Comparison of ENCODE assay signal across 25 cellular contexts in genomic region chr14:73810478-73811163, GRCh38. TPM values are rescaled to one million over a fixed set of nuclear protein-coding genes. Genes with fewer than 3 reads are reported as not detected.
DNase-seq lines count a peak whose midpoint lies in the region; ATAC-seq, FAIRE-seq and TF ChIP-seq lines count a peak whose summit lies in the region.
"Had no signal": no experiment of that assay in that cellular context is flagged by ENCODE, and none has a peak within 500 bp of the region (broad histone marks: within the 10 kb centered on the region; RNA-seq: fewer than 3 reads in every experiment).

No MANE protein-coding gene starts in this region.

- H3K36me3 ChIP-seq in HepG2 (replicated peaks in 1 of 2; ENCODE audit: control insufficient read depth in 1 of 2, insufficient read depth in 2 of 2, low read length in 2 of 2) = no peaks in the 10 kb centered on the region
- H3K36me3 ChIP-seq: heart right ventricle, prostate gland, upper lobe of left lung had no signal

- H3K79me2 ChIP-seq in HepG2 (ENCODE audit: insufficient read depth, low read length) = no peaks in the 10 kb centered on the region

- no peaks in the 10 kb centered on the region for H3K36me3 Mint-ChIP-seq in activated CD4-positive, alpha-beta T cell treated with anti-CD3 and anti-CD28 coated beads for 36 hours (ENCODE audit: low read depth)
- H3K36me3 Mint-ChIP-seq: T-cell had no signal

- H3K27me3 ChIP-seq in HepG2 (ENCODE audit: control insufficient read depth in 1 of 2, insufficient read depth in 2 of 2, low read length in 2 of 2) = peaks cover 0 to 6% of the 10 kb centered on the region in 2 experiments; a peak in 2 of 5 replicates
- H3K27me3 ChIP-seq: heart right ventricle, upper lobe of left lung had no signal

- in situ Hi-C loops in HepG2 (cut with HindIII; ENCODE audit: extremely low pct_ligation_motif_present, low pct_unique_long_range_greater_than_20kb) = no loop called here

- ATAC-seq in activated CD4-positive, alpha-beta T cell treated with anti-CD3 and anti-CD28 coated beads for 36 hours = no peak
- no peak for ATAC-seq in HepG2
- ATAC-seq in GM18868 (IDR thresholded peaks at IDR 0.05; ENCODE audit: unreplicated experiment) = no peak
- ATAC-seq: A549, heart right ventricle, left ventricle myocardium superior, T-cell had no signal

- no peaks in the 10 kb centered on the region for H3K9me3 Mint-ChIP-seq in activated CD4-positive, alpha-beta T cell treated with anti-CD3 and anti-CD28 coated beads for 36 hours (ENCODE audit: low read depth)
- H3K9me3 Mint-ChIP-seq: dendritic cell treated with granulocyte-macrophage colony-stimulating factor and Interleukin-4, amounts not matched to agents 40 ng/mL and 50 ng/mL, for 4 days; HFFc6; T-cell had no signal

- TF ChIP-seq EP300 in HepG2 (IDR thresholded peaks at IDR 0.05; ENCODE audit: low read depth in 2 of 2, low read length in 2 of 2) (no peak), HepG2 (CRISPR knock-in tag; IDR thresholded peaks at IDR 0.05; ENCODE audit: borderline replicate concordance) (no peak)

- TF ChIP-seq POLR2A in HepG2 (IDR thresholded peaks at IDR 0.05; ENCODE audit: insufficient read depth in 1 of 2, low read depth in 2 of 2, low read length in 2 of 2) = no peak

- FAIRE-seq in HepG2 (lab: Jason Lieb, UNC) = no peak
- FAIRE-seq: A549, G401.6, GM19239 had no signal

- H3K4me3 ChIP-seq in HepG2 (replicated peaks in 1 of 3; ENCODE audit: insufficient read depth in 1 of 3, low read depth in 2 of 3, low read length in 3 of 3) = no peak overlapping the region
- H3K4me3 ChIP-seq: A549, heart right ventricle, prostate gland, upper lobe of left lung had no signal

- H3K9me3 ChIP-seq in HepG2 (ENCODE audit: low read length) = no peaks in the 10 kb centered on the region
- H3K9me3 ChIP-seq: A549, heart right ventricle, prostate gland, upper lobe of left lung had no signal

- 68% methylated on average over 13 of the region's 13 CpGs for WGBS in HepG2 (ENCODE audit: low lambda C conversion rate)

- DNase-seq in activated CD4-positive, alpha-beta T cell treated with anti-CD3 and anti-CD28 coated beads for 36 hours = no peak
- DNase-seq in activated CD4-positive, alpha-beta T cell treated with anti-CD3 and anti-CD28 coated beads for 1 hour = no peak
- DNase-seq in OCI-M1 (lab: John Stamatoyannopoulos, UW) (peak; percentile 54), HepG2 (ENCODE audit: low spot score) (no peak), HPDE6-E6E7 (ENCODE audit: extremely low spot score) (no peak), hippocampal formation (lab: John Stamatoyannopoulos, UW) (no peak)
- no peak for DNase-seq in stimulated activated CD4-positive, alpha-beta T cell treated with anti-CD3 and anti-CD28 coated beads, Interleukin-4, amount 100 ng/mL, for 24 hours
- DNase-seq: activated CD4-positive, alpha-beta T cell treated with anti-CD3 and anti-CD28 coated beads, Interleukin-2, amount 50 U/mL, for 48 hours; activated T-cell treated with anti-CD3 and anti-CD28 coated beads for 4 hours; amniotic stem cell; heart right ventricle; HFFc6; left ventricle myocardium superior; NCI-H1092; NCI-H1930; NCI-H446 treated with DMSO at 0.1 percent for 48 hours; T-cell; upper lobe of left lung had no signal

- H4K20me1 ChIP-seq in HepG2 (ENCODE audit: insufficient read depth, low read length) = no peaks in the 10 kb centered on the region

- no peak for TF ChIP-seq RAD21 in HepG2 (CRISPR knock-in tag; IDR thresholded peaks at IDR 0.05)

- no peak overlapping the region for H3K4me3 Mint-ChIP-seq in activated CD4-positive, alpha-beta T cell treated with anti-CD3 and anti-CD28 coated beads for 36 hours
- H3K4me3 Mint-ChIP-seq: dendritic cell treated with granulocyte-macrophage colony-stimulating factor and Interleukin-4, amounts not matched to agents 40 ng/mL and 50 ng/mL, for 4 days; HFFc6; T-cell had no signal

- CTCF ChIA-PET in activated CD4-positive, alpha-beta T cell treated with anti-CD3 and anti-CD28 coated beads for 36 hours (lab: Charles Lee) = interaction anchor here (0.8 to 1.7 kb wide), 2 partner anchors 15 to 69 kb away, joined by 5 read pairs; no protein-coding TSS in a partner anchor
- CTCF ChIA-PET in HepG2 (lab: Yijun Ruan, JAX; ENCODE audit: low intra/inter-chr PET ratio, low total read pairs) = no interaction called here

- H3K4me1 ChIP-seq in HepG2 (ENCODE audit: insufficient read depth, low read length) = no peaks in the 10 kb centered on the region
- H3K4me1 ChIP-seq: A549, prostate gland, upper lobe of left lung had no signal

- no TSS peak for BruUV-seq in HepG2 (replicated peaks; lab: Mats Ljungman, UMichigan)

- H3K4me1 Mint-ChIP-seq in activated CD4-positive, alpha-beta T cell treated with anti-CD3 and anti-CD28 coated beads for 36 hours = peaks cover 13% of the 10 kb centered on the region

- H2AFZ ChIP-seq in HepG2 (ENCODE audit: low read length) = no peak overlapping the region

- no peak overlapping the region for H3K4me2 ChIP-seq in HepG2 (ENCODE audit: low read depth, low read length)
- H3K4me2 ChIP-seq: A549 had no signal

- POLR2A ChIA-PET in activated CD4-positive, alpha-beta T cell treated with anti-CD3 and anti-CD28 coated beads for 36 hours (lab: Charles Lee) = interaction anchor here (0.6 kb wide), 1 partner anchor 14 kb away, joined by 11 read pairs; no protein-coding TSS in a partner anchor
- POLR2A ChIA-PET in HepG2 (lab: Yijun Ruan, JAX) = interaction anchor here (1.5 kb wide), 1 partner anchor 25 kb away, joined by 3 read pairs; no protein-coding TSS in a partner anchor

- no peak for TF ChIP-seq CTCF in HepG2 (CRISPR knock-in tag; IDR thresholded peaks at IDR 0.05)

- H3K27ac ChIP-seq in HepG2 (ENCODE audit: extremely low read length, insufficient read depth, low read length) = no peak overlapping the region
- H3K27ac ChIP-seq: A549, heart right ventricle, prostate gland, upper lobe of left lung had no signal

- peaks cover 6% of the 10 kb centered on the region for H3K27me3 Mint-ChIP-seq in activated CD4-positive, alpha-beta T cell treated with anti-CD3 and anti-CD28 coated beads for 36 hours
- H3K27me3 Mint-ChIP-seq: dendritic cell treated with granulocyte-macrophage colony-stimulating factor and Interleukin-4, amounts not matched to agents 40 ng/mL and 50 ng/mL, for 4 days had no signal

- no peak overlapping the region for H3K9ac ChIP-seq in HepG2 (ENCODE audit: insufficient read depth, low read depth, low read length)

- H3K27ac Mint-ChIP-seq in activated CD4-positive, alpha-beta T cell treated with anti-CD3 and anti-CD28 coated beads for 36 hours = peak overlapping the region; percentile 1
- H3K27ac Mint-ChIP-seq: dendritic cell treated with granulocyte-macrophage colony-stimulating factor and Interleukin-4, amounts not matched to agents 40 ng/mL and 50 ng/mL, for 4 days; HFFc6; IgD-negative memory B cell; T-cell had no signal

- intact Hi-C loops in activated CD4-positive, alpha-beta T cell treated with anti-CD3 and anti-CD28 coated beads for 36 hours (cut with DNase I, micrococcal nuclease) = no loop called here
- intact Hi-C loops in HepG2 (cut with micrococcal nuclease; ENCODE audit: unreplicated experiment) = no loop called here

TF ChIP-seq in HepG2, 621 proteins besides CTCF, POLR2A, EP300 and RAD21:
- TF ChIP-seq IKZF1 (IDR thresholded peaks at IDR 0.05) = no peak
- TF ChIP-seq ZNF770 (CRISPR knock-in tag; IDR thresholded peaks at IDR 0.05) = peak; percentile 30; the same call in 1 of the 2 replicates
- TF ChIP-seq MIER2 (CRISPR knock-in tag; IDR thresholded peaks at IDR 0.05) = no peak
- no peak for TF ChIP-seq NR2C2 (CRISPR knock-in tag; IDR thresholded peaks at IDR 0.05; ENCODE audit: borderline replicate concordance)
- TF ChIP-seq ZNF333 (CRISPR knock-in tag; IDR thresholded peaks at IDR 0.05; ENCODE audit: borderline replicate concordance) = no peak

RNA-seq across cellular contexts. Expression of gene PTGR2, which starts 41.0 kb away (rescaled TPM):
- 10 to 100 TPM; 12.6 to 14.3 TPM for total RNA-seq in activated CD4-positive, alpha-beta T cell treated with anti-CD3 and anti-CD28 coated beads for 36 hours
- total RNA-seq in HepG2 (2016; rRNA removed; fragmentation: Illumina TruSeq; extraction: Trizol) = 4.3 and 5.1 TPM in 2 replicates
- total RNA-seq in HepG2 (2016; cell fraction: cytosol; rRNA removed; fragmentation: Illumina TruSeq; extraction: Trizol; ENCODE audit: low read depth) = 1.6 and 1.9 TPM in 2 replicates
- 3.7 and 4.6 TPM in 2 replicates for total RNA-seq in HepG2 (2016; cell fraction: insoluble cytoplasmic fraction; rRNA removed; fragmentation: Illumina TruSeq; extraction: Trizol)
- 1.5 and 1.6 TPM in 2 replicates for total RNA-seq in HepG2 (2016; cell fraction: membrane; rRNA removed; fragmentation: Illumina TruSeq; extraction: Trizol)
- 3.5 and 3.8 TPM in 2 replicates for total RNA-seq in HepG2 (2016; cell fraction: nucleus; rRNA removed; fragmentation: Illumina TruSeq; extraction: Trizol)
- polyA plus RNA-seq in HepG2 (2011; rRNA removed) = 3.0 and 3.3 TPM in 2 replicates
- polyA plus RNA-seq in HepG2 (2011; cell fraction: cytosol; rRNA removed) = 0.86 and 1.8 TPM in 2 replicates
- polyA plus RNA-seq in HepG2 (2011; cell fraction: nucleus; rRNA removed) = 2.6 and 3.6 TPM in 2 replicates
- 3.2 and 7.0 TPM in 2 replicates for polyA plus RNA-seq in HepG2 (2012)
- 0.29 and 0.70 TPM in 2 replicates for polyA plus RNA-seq in HepG2 (2016; cell fraction: cytosol; fragmentation: Illumina TruSeq; extraction: Trizol; ENCODE audit: low read depth)
- polyA plus RNA-seq in HepG2 (2016; cell fraction: insoluble cytoplasmic fraction; fragmentation: Illumina TruSeq; extraction: Trizol; ENCODE audit: low read depth) = 4.4 and 6.1 TPM in 2 replicates
- polyA plus RNA-seq in HepG2 (2016; cell fraction: membrane; fragmentation: Illumina TruSeq; extraction: Trizol; ENCODE audit: low read depth) = 0.40 and 0.52 TPM in 2 replicates
- 5.0 and 6.0 TPM in 2 replicates for polyA plus RNA-seq in HepG2 (2016; cell fraction: nucleus; fragmentation: Illumina TruSeq; extraction: Trizol; ENCODE audit: insufficient read depth, low read depth)
- 0.90 and 1.1 TPM in 2 replicates for polyA minus RNA-seq in HepG2 (2011; rRNA and poly(A)+ RNA removed; ENCODE audit: low replicate concordance)
- polyA minus RNA-seq in HepG2 (2011; cell fraction: cytosol; rRNA and poly(A)+ RNA removed) = 1.1 and 2.1 TPM in 2 replicates
- polyA minus RNA-seq in HepG2 (2011; cell fraction: nucleus; rRNA and poly(A)+ RNA removed) = 7.0 and 9.7 TPM in 2 replicates
